In the genomic region with DNA sequence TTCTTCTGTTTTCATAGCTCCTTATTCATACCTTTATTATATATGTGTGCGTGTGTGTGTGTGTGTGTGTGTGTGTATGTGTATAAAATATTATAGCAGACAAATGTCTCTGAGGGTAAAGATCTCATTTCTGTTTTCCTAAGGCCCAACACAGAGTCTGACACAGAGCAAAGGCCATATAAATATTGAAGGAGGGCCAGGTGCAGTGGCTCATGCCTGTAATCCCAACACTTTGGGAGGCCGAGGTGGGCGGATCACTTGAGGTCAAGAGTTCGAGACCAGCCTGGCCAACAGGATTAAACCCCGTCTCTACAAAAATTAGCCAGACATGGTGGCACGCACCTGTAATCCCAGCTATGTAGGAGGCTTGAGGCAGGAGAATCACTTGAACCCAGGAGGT, we compare ENCODE assay signal across 22 cellular contexts. TPM values are rescaled to one million over a fixed set of nuclear protein-coding genes. Genes with fewer than 3 reads are reported as not detected.
"Had no signal": no experiment of that assay in that cellular context is flagged by ENCODE, and none has a peak within 500 bp of the region (broad histone marks: within the 10 kb centered on the region; RNA-seq: fewer than 3 reads in every experiment).

No MANE protein-coding gene starts in this region.

RNA-seq across cellular contexts. Expression of gene DNAJB7, which starts 6.5 kb away (rescaled TPM):
- total RNA-seq: activated CD4-positive, alpha-beta memory T cell treated with anti-CD3 and anti-CD28 coated beads for 36 hours; activated CD4-positive, alpha-beta T cell treated with anti-CD3 and anti-CD28 coated beads for 36 hours; activated CD8-positive, alpha-beta memory T cell treated with anti-CD3 and anti-CD28 coated beads for 36 hours; activated CD8-positive, alpha-beta T cell treated with anti-CD3 and anti-CD28 coated beads for 36 hours; activated naive CD4-positive, alpha-beta T cell treated with anti-CD3 and anti-CD28 coated beads for 36 hours; activated naive CD4-positive, alpha-beta T cell treated with anti-CD3 and anti-CD28 coated beads, Interleukin-2, amount 50 U/mL, for 72 hours; activated naive CD8-positive, alpha-beta T cell treated with anti-CD3 and anti-CD28 coated beads for 36 hours; activated T-cell treated with anti-CD3 and anti-CD28 coated beads, Interleukin-2, amount 50 U/mL, for 4 hours; activated T-cell treated with anti-CD3 and anti-CD28 coated beads, Interleukin-2, amount 50 U/mL, for 72 hours; activated T-helper 1 cell treated with anti-CD3 and anti-CD28 coated beads, Interleukin-12 subunit alpha, Interleukin-12 subunit beta, Interleukin-2, Interleukin-4 antibody, amounts not matched to agents 30 ng/mL and 10 ng/mL and 1 ng/mL, durations not matched to agents 14 hours and 24 hours and 36 hours; activated T-helper 17 cell treated with anti-CD3 and anti-CD28 coated beads, Interleukin-2, amount 50 U/mL, for 72 hours; adrenal gland; aorta; astrocyte; body of pancreas; breast epithelium; cardiac septum; T-cell; T-helper 1 cell treated with Interleukin-12 subunit alpha and Interleukin-12 subunit beta and Interleukin-4 antibody, amounts not matched to agents 30 ng/mL and 1 ng/mL, for 36 hours; T-helper 17 cell; T-helper 2 cell treated with Interferon-gamma antibody and Interleukin-4, amounts not matched to agents 100 ng/mL and 5 ng/mL, for 36 hours; WTC11 had no signal
- polyA plus RNA-seq: adrenal gland, aorta had no signal
